16 cellular contexts compared by ENCODE assay signal in the genomic region with DNA sequence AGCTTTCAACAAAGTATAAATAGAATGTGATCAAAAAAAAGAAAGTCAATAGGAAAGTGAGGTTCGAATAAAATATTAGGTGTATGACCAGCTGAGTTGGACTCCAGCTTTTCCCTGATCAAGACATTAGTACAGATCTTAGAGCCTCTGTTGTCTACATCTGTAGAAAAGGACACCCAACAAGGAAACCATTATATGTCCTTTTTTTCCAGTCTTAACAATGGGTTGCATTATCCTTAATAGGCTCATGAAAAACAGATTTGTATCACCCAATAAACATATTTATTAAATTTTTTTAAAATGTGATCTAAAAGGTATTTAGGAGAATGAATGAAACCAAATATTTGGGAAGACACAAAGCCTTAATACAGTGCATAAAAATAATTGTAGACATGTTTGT. TPM values are rescaled to one million over a fixed set of nuclear protein-coding genes. Genes with fewer than 3 reads are reported as not detected.
"Had no signal": no experiment of that assay in that cellular context is flagged by ENCODE, and none has a peak within 500 bp of the region (broad histone marks: within the 10 kb centered on the region; RNA-seq: fewer than 3 reads in every experiment).

No MANE protein-coding gene starts in this region.

- DNase-seq: effector CD8-positive, alpha-beta T cell; effector memory CD8-positive, alpha-beta T cell; endodermal cell; erythroblast; esophagus squamous epithelium; foreskin fibroblast; glutamatergic neuron; head of caudate nucleus; heart right ventricle; hippocampal formation; left cardiac atrium; left lung; left ventricle myocardium superior; lower lobe of right lung; mesendoderm; midbrain had no signal

RNA-seq across cellular contexts. Expression of gene ABCA6, which starts 18.1 kb away (rescaled TPM):
- total RNA-seq: endodermal cell had no signal
